8 cellular contexts compared by ENCODE assay signal in genomic region chr1:35559317-35559944, GRCh38. TPM values are rescaled to one million over a fixed set of nuclear protein-coding genes. Genes with fewer than 3 reads are reported as not detected.
DNase-seq lines count a peak whose midpoint lies in the region; ATAC-seq and TF ChIP-seq lines count a peak whose summit lies in the region.

No MANE protein-coding gene starts in this region.

- peaks cover 2% of the 10 kb centered on the region; the same call in 1 of the 2 replicates for H3K36me3 ChIP-seq in Panc1 (ENCODE audit: control insufficient read depth, insufficient read depth, low read length)
- peaks cover 18% of the 10 kb centered on the region for H3K36me3 ChIP-seq in osteoblast (ENCODE audit: insufficient read depth, low read length)

- intact Hi-C loops in Panc1 (cut with micrococcal nuclease; ENCODE audit: unreplicated experiment) (no loop called here), dorsolateral prefrontal cortex (cut with DNase I) (loop anchor here (5.0 to 10.0 kb wide), 2 partner anchors 285 to 367 kb away; partner anchors contain the start of gene SFPQ (in 1 of the 2)), Right ventricle myocardium superior (cut with DNase I) (no loop called here)

- H4K20me1 ChIP-seq in osteoblast (ENCODE audit: insufficient read depth, low read length): peaks cover 60% of the 10 kb centered on the region

- in situ Hi-C loops in Panc1 (cut with HindIII; ENCODE audit: low pct_unique_long_range_greater_than_20kb, low sequenced_read_pairs): no loop called here

- peak overlapping the region; percentile 88 for H3K4me2 ChIP-seq in osteoblast (ENCODE audit: insufficient read depth, low read length)

- POLR2A ChIA-PET in Panc1 (lab: Charles Lee): no interaction called here

- 0 out of 2 replicates have a peak overlapping the region, but pooled peaks have one; percentile 37 for H3K27ac ChIP-seq in Panc1 (ENCODE audit: low read length)
- peak overlapping the region in 56 of 59 donors; percentile 60 to 100 (median 99) for H3K27ac ChIP-seq in dorsolateral prefrontal cortex
- no peak overlapping the region for H3K27ac ChIP-seq in osteoblast (ENCODE audit: low read depth, low read length)

- no peak for ATAC-seq in Panc1
- no peak for ATAC-seq in Right ventricle myocardium superior (ENCODE audit: poor library complexity)

- H3K79me2 ChIP-seq in osteoblast (ENCODE audit: insufficient read depth, low read length): peaks cover 39% of the 10 kb centered on the region

- no peaks in the 10 kb centered on the region for H3K27me3 ChIP-seq in Panc1 (ENCODE audit: control insufficient read depth, insufficient read depth, low read length)
- no peaks in the 10 kb centered on the region for H3K27me3 ChIP-seq in dorsolateral prefrontal cortex
- no peaks in the 10 kb centered on the region for H3K27me3 ChIP-seq in osteoblast (ENCODE audit: insufficient read depth, low read length)

- no TSS peak for BruUV-seq in Panc1 (replicated peaks; lab: Mats Ljungman, UMichigan)

- peaks cover 26% of the 10 kb centered on the region for H3K4me1 ChIP-seq in Panc1 (ENCODE audit: control insufficient read depth, insufficient read depth, low read length)
- peaks cover 45% of the 10 kb centered on the region for H3K4me1 ChIP-seq in osteoblast (ENCODE audit: insufficient read depth, low read length)

- DNase-seq in GM03348 (ENCODE audit: low spot score): peak; percentile 4
- no peak for DNase-seq in Panc1 (ENCODE audit: low read depth, low spot score)
- DNase-seq in dorsolateral prefrontal cortex: peak in 2 of 10 donors; percentile 18 to 49
- DNase-seq in osteoblast (ENCODE audit: insufficient read length, low spot score, missing footprints): peak; percentile 83
- DNase-seq in Right ventricle myocardium superior: no peak
- DNase-seq in NCI-H1048 (lab: John Stamatoyannopoulos, UW): no peak
- no peak for DNase-seq in iPS-NIHi11 (ENCODE audit: low spot score)
- DNase-seq in NCI-H510A (lab: John Stamatoyannopoulos, UW): no peak

- TF ChIP-seq CTCF in Panc1 (IDR thresholded peaks at IDR 0.05) (no peak), dorsolateral prefrontal cortex (IDR thresholded peaks at IDR 0.05 in 54 of 56, conservative IDR thresholded peaks at IDR 0.05 in 2 of 56; ENCODE audit: low read depth in 1 of 56, partially characterized antibody in 56 of 56) (no peak), osteoblast (IDR thresholded peaks at IDR 0.05; ENCODE audit: extremely low read depth, low read depth, low read length) (no peak)

- no peak overlapping the region for H2AFZ ChIP-seq in osteoblast (ENCODE audit: low read length)

- H3K4me3 ChIP-seq in Panc1 (ENCODE audit: low read depth in 2 of 2, low read length in 2 of 2): peak overlapping the region in 1 of 2 experiments; percentile 97; a peak in 2 of 4 replicates
- peak overlapping the region in 56 of 59 donors; percentile 76 to 100 (median 96) for H3K4me3 ChIP-seq in dorsolateral prefrontal cortex
- H3K4me3 ChIP-seq in osteoblast (ENCODE audit: insufficient read depth, low read length): peak overlapping the region; percentile 80

- H3K9me3 ChIP-seq in Panc1 (ENCODE audit: control insufficient read depth, insufficient read depth, low read depth, low read length): no peaks in the 10 kb centered on the region
- H3K9me3 ChIP-seq in osteoblast (ENCODE audit: low read depth, low read length): no peaks in the 10 kb centered on the region

- CTCF ChIA-PET in Panc1 (lab: Charles Lee): no interaction called here

RNA-seq across cellular contexts. Expression of gene NCDN, which starts 1.8 kb away (rescaled TPM):
- total RNA-seq in Panc1 (2021; ENCODE audit: unreplicated experiment) (64.1 TPM), dorsolateral prefrontal cortex (100 to 1,000 TPM; 209 to 881 (median 618) TPM), osteoblast (25.9 and 30.0 TPM in 2 replicates), Right ventricle myocardium superior (20.3 TPM)
- 75.4 TPM for polyA plus RNA-seq in Panc1 (2012; ENCODE audit: insufficient read length)

RNA-seq across cellular contexts. Expression of gene KIAA0319L, which starts 2.2 kb away (rescaled TPM):
- total RNA-seq in Panc1 (2021; ENCODE audit: unreplicated experiment) (60.0 TPM), dorsolateral prefrontal cortex (100 to 1,000 TPM in 10 of 120 experiments, 10 to 100 TPM in 110; 66.0 to 125 (median 85.3) TPM), osteoblast (44.9 and 48.9 TPM in 2 replicates), Right ventricle myocardium superior (62.1 TPM)
- 42.7 TPM for polyA plus RNA-seq in Panc1 (2012; ENCODE audit: insufficient read length)

RNA-seq across cellular contexts. Expression of gene TFAP2E, which starts 13.7 kb away (rescaled TPM):
- 3.2 TPM for total RNA-seq in Panc1 (2021; ENCODE audit: unreplicated experiment)
- polyA plus RNA-seq in Panc1 (2012; ENCODE audit: insufficient read length): 2.9 TPM
- total RNA-seq in dorsolateral prefrontal cortex: 10 to 100 TPM in 48 of 120 experiments, 1 to 10 TPM in 72; 2.8 to 21.5 (median 9.1) TPM
- under 0.01 and 0.29 TPM in 2 replicates for total RNA-seq in osteoblast
- 0.27 TPM for total RNA-seq in Right ventricle myocardium superior

Comparison
In these comparisons a context has a peak if more than half of its experiments do, and no peak if none do; other contexts are left out.
1. DNase-seq: peak in GM03348 (single experiment) and osteoblast (single experiment); none in Panc1 (single experiment), Right ventricle myocardium superior (single experiment), NCI-H1048 (single experiment), iPS-NIHi11 (single experiment) and NCI-H510A (single experiment).
2. intact Hi-C loops: an anchor here in dorsolateral prefrontal cortex (5.0 to 10.0 kb wide); none called in Panc1 and Right ventricle myocardium superior.